ENCODE assay signal across 8 cellular contexts in the genomic region with DNA sequence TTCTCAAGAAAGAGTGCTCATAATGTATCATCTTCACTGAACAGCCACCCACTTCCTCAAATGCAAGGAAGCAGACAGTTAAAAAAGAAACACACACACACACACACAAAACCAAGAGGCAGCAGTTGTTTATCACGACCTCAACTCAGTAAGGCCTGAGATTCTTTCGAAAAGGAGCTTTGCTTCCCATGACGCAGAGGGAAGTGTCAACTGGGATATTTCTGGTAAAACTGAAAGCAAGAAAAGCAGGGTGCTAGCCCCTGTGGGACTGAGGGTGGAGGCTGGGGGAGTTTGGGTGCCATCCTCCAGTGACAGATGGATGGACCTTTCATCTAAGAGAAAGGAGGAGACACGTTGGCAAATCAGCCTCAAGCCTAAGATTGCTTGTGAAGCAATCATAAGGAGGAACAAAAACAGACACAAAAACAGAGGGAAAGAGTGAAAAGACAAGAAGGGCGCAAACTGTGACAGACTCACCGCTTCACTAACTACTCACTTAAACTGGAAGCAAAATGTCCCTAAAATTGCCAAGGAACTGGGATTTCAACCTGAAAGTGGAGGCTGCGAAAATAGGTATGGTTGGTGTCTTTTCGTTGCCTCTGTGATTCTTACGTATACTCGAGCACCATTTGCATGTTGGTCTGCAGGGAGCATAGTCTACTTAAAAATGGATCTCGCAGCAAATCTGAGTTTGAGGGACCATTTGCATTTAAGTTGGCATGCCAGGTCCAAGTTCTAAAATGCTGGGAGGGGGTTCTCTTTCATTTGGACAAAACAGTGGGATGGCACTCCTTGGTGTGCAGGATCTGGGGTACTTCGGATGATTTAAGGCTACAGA. TPM values are rescaled to one million over a fixed set of nuclear protein-coding genes. Genes with fewer than 3 reads are reported as not detected.
DNase-seq lines count a peak whose midpoint lies in the region; ATAC-seq, FAIRE-seq and TF ChIP-seq lines count a peak whose summit lies in the region.

A gene with protein sequence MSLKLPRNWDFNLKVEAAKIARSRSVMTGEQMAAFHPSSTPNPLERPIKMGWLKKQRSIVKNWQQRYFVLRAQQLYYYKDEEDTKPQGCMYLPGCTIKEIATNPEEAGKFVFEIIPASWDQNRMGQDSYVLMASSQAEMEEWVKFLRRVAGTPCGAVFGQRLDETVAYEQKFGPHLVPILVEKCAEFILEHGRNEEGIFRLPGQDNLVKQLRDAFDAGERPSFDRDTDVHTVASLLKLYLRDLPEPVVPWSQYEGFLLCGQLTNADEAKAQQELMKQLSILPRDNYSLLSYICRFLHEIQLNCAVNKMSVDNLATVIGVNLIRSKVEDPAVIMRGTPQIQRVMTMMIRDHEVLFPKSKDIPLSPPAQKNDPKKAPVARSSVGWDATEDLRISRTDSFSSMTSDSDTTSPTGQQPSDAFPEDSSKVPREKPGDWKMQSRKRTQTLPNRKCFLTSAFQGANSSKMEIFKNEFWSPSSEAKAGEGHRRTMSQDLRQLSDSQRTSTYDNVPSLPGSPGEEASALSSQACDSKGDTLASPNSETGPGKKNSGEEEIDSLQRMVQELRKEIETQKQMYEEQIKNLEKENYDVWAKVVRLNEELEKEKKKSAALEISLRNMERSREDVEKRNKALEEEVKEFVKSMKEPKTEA (plus strand): TSS at position 124 of the 838 bp plus-strand sequence. CDS start 389 bp downstream, at position 513.

- CTCF ChIA-PET in OCI-LY7 (lab: Charles Lee; ENCODE audit: unreplicated experiment): interaction anchor here (0.9 to 2.1 kb wide), 6 partner anchors 10 to 173 kb away, joined by 3 to 7 read pairs (median 4); no protein-coding TSS in a partner anchor
- CTCF ChIA-PET in mammary epithelial cell (lab: Charles Lee; ENCODE audit: low non-redundant PET): interaction anchor here (0.7 kb wide), 1 partner anchor 63 kb away, joined by 3 read pairs; no protein-coding TSS in a partner anchor

- no peaks in the 10 kb centered on the region for H3K9me3 ChIP-seq in OCI-LY7 (ENCODE audit: low read length)
- no peaks in the 10 kb centered on the region for H3K9me3 ChIP-seq in mammary epithelial cell (replicated peaks; ENCODE audit: insufficient read depth, low read length)
- H3K9me3 ChIP-seq in WERI-Rb-1 (ENCODE audit: severe bottlenecking): no peaks in the 10 kb centered on the region

- H3K79me2 ChIP-seq in OCI-LY7 (ENCODE audit: insufficient read depth, low read depth, low read length) (peaks cover 48% of the 10 kb centered on the region), mammary epithelial cell (ENCODE audit: insufficient read depth, low read length) (no peaks in the 10 kb centered on the region)

- H3K4me2 ChIP-seq in OCI-LY7 (ENCODE audit: low read length) (peak within 1 kb of the TSS; percentile 94), mammary epithelial cell (ENCODE audit: insufficient read depth, low read depth, low read length) (no peak within 1 kb of the TSS)

- no peak within 1 kb of the TSS for H3K9ac ChIP-seq in mammary epithelial cell (ENCODE audit: insufficient read depth, low read length)

- H4K20me1 ChIP-seq in OCI-LY7 (ENCODE audit: insufficient read depth, low read length) (no peaks in the 10 kb centered on the region), mammary epithelial cell (ENCODE audit: insufficient read depth, low read length) (no peaks in the 10 kb centered on the region)

- FAIRE-seq in GM12892 (lab: Jason Lieb, UNC): peak; percentile 98

- WGBS in mammary epithelial cell (ENCODE audit: low coverage, missing lambda C conversion rate): 89% methylated on average over 12 of the region's 12 CpGs

- H3K4me1 ChIP-seq in OCI-LY7 (ENCODE audit: insufficient read depth, low read length, poor library complexity, severe bottlenecking): peaks cover 55% of the 10 kb centered on the region
- H3K4me1 ChIP-seq in mammary epithelial cell (ENCODE audit: insufficient read depth, low read length): peaks cover 12% of the 10 kb centered on the region

- H3K27me3 ChIP-seq in mammary epithelial cell (ENCODE audit: insufficient read depth, low read length): no peaks in the 10 kb centered on the region
- H3K27me3 ChIP-seq in WERI-Rb-1 (ENCODE audit: insufficient read depth, low read depth, severe bottlenecking): peaks cover 61% of the 10 kb centered on the region

- H3K4me3 ChIP-seq in OCI-LY7 (ENCODE audit: low read depth, low read length, poor library complexity, severe bottlenecking): peak within 1 kb of the TSS; percentile 73
- no peak within 1 kb of the TSS for H3K4me3 ChIP-seq in mammary epithelial cell (replicated peaks in 1 of 3; ENCODE audit: insufficient read depth in 1 of 3, low read depth in 2 of 3, low read length in 3 of 3)
- H3K4me3 ChIP-seq in WERI-Rb-1 (ENCODE audit: low read depth, low read length): no peak within 1 kb of the TSS

- POLR2A ChIA-PET in OCI-LY7 (lab: Charles Lee): interaction anchor here (0.7 to 3.9 kb wide), 19 partner anchors 8 to 1446 kb away, joined by 3 to 22 read pairs (median 5); no protein-coding TSS in a partner anchor

- in situ Hi-C loops in mammary epithelial cell (cut with MboI; ENCODE audit: low sequenced_read_pairs in 2 of 2): no loop called here

- intact Hi-C loops in OCI-LY7 (cut with micrococcal nuclease; ENCODE audit: unreplicated experiment) (loop anchor here (2.0 kb wide), 1 partner anchor 20 kb away; no protein-coding TSS in a partner anchor), mammary epithelial cell (cut with micrococcal nuclease) (no loop called here)

- TF ChIP-seq POLR2A in GM12892 (IDR thresholded peaks at IDR 0.05; ENCODE audit: low read depth, low read length): no peak

- no peak for DNase-seq in GM12892 (ENCODE audit: insufficient read length)
- DNase-seq in OCI-LY7 (ENCODE audit: low spot score): peak; percentile 85
- DNase-seq in mammary epithelial cell: no peak
- DNase-seq in putamen (ENCODE audit: low spot score): peak; percentile 49
- DNase-seq in HT-29 (ENCODE audit: low spot score): no peak
- DNase-seq in WERI-Rb-1: no peak
- no peak for DNase-seq in cortex of kidney (lab: John Stamatoyannopoulos, UW)

- H3K27ac ChIP-seq in OCI-LY7 (ENCODE audit: low read depth, low read length, poor library complexity, severe bottlenecking) (peak within 1 kb of the TSS; percentile 94), mammary epithelial cell (ENCODE audit: insufficient read depth, low read depth, low read length) (no peak within 1 kb of the TSS), WERI-Rb-1 (no peak within 1 kb of the TSS)

- no peaks in the 10 kb centered on the region for H3K36me3 ChIP-seq in OCI-LY7 (ENCODE audit: insufficient read depth, low read length)
- H3K36me3 ChIP-seq in mammary epithelial cell (ENCODE audit: insufficient read depth, low read length): no peaks in the 10 kb centered on the region
- H3K36me3 ChIP-seq in WERI-Rb-1: no peaks in the 10 kb centered on the region

- BruUV-seq in OCI-LY7 (replicated peaks; lab: Mats Ljungman, UMichigan) (TSS peak; percentile 84), mammary epithelial cell (replicated peaks; lab: Mats Ljungman, UMichigan) (no TSS peak)

- peak; percentile 44 for ATAC-seq in HG02623 (IDR thresholded peaks at IDR 0.05; ENCODE audit: unreplicated experiment)

- H3K9me2 ChIP-seq in OCI-LY7 (ENCODE audit: insufficient read depth, low read length): no peaks in the 10 kb centered on the region

- dilution Hi-C loops in mammary epithelial cell (cut with HindIII; ENCODE audit: low sequenced_read_pairs): loop anchor here (25.0 kb wide), 1 partner anchor 177 kb away; no protein-coding TSS in a partner anchor

- H2AFZ ChIP-seq in OCI-LY7 (ENCODE audit: low read length) (peak within 1 kb of the TSS; percentile 61; the same call in 1 of the 2 replicates), mammary epithelial cell (ENCODE audit: low read depth, low read length) (no peak within 1 kb of the TSS)

- no peak for TF ChIP-seq CTCF in OCI-LY7 (conservative IDR thresholded peaks at IDR 0.05; ENCODE audit: low read length)
- TF ChIP-seq CTCF in mammary epithelial cell (conservative IDR thresholded peaks at IDR 0.05 in 1 of 2, IDR thresholded peaks at IDR 0.05 in 1 of 2; ENCODE audit: extremely low read depth in 1 of 2, insufficient read depth in 1 of 2, low read depth in 1 of 2, low read length in 2 of 2): no peak
- no peak for TF ChIP-seq CTCF in WERI-Rb-1 (IDR thresholded peaks at IDR 0.05; ENCODE audit: low read depth, low read length)

RNA-seq across cellular contexts. Expression of the gene that starts here (rescaled TPM):
- polyA plus RNA-seq in GM12892 (2012; ENCODE audit: missing spikeins): 11.1 TPM
- total RNA-seq in OCI-LY7 (2014; rRNA removed; shearing (Covaris generic)): 18.6 and 22.3 TPM in 2 replicates
- 37.7 and 43.8 TPM in 2 replicates for total RNA-seq in OCI-LY7 (2022)
- 10 to 100 TPM; 23.3 to 62.3 TPM for total RNA-seq in mammary epithelial cell
- 44.5 TPM for polyA plus RNA-seq in mammary epithelial cell
- 69.8 TPM for polyA minus RNA-seq in mammary epithelial cell
- total RNA-seq in HT-29 (2014; rRNA removed; shearing (Covaris generic)): not detected in 2 replicates

Comparison
In these comparisons a context has a peak if more than half of its experiments do, and no peak if none do; other contexts are left out.
1. RNA of the gene that starts here (total RNA-seq): 23.3 to 62.3 TPM in mammary epithelial cell and 18.6 to 43.8 TPM in OCI-LY7; not detected in HT-29; every median in the first group is over 10 times any median in the second.
2. DNase-seq: peak in OCI-LY7 (single experiment) and putamen (single experiment); none in GM12892 (single experiment), mammary epithelial cell (single experiment), HT-29 (single experiment), WERI-Rb-1 (single experiment) and cortex of kidney (single experiment).